11 cellular contexts compared by ENCODE assay signal in genomic region chr1:212637902-212638301, GRCh38. TPM values are rescaled to one million over a fixed set of nuclear protein-coding genes. Genes with fewer than 3 reads are reported as not detected.
DNase-seq lines count a peak whose midpoint lies in the region; ATAC-seq and TF ChIP-seq lines count a peak whose summit lies in the region.
"Had no signal": no experiment of that assay in that cellular context is flagged by ENCODE, and none has a peak within 500 bp of the region (broad histone marks: within the 10 kb centered on the region; RNA-seq: fewer than 3 reads in every experiment).

No MANE protein-coding gene starts in this region.

- H3K36me3 Mint-ChIP-seq in chondrocyte (ENCODE audit: low read depth): peaks cover 6% of the 10 kb centered on the region
- no peaks in the 10 kb centered on the region for H3K36me3 Mint-ChIP-seq in stimulated activated memory B cell treated with anti-CD40 and anti-IgM and Interleukin-4, amounts not matched to agents 10 μg/mL and 1 μg/mL and 100 μg/mL, for 72 hours

- WGBS in mesenchymal stem cell: 84% methylated on average over 5 of the region's 5 CpGs

- H3K79me1 ChIP-seq in mesenchymal stem cell (replicated peaks; ENCODE audit: low read length, poor library complexity, severe bottlenecking): no peaks in the 10 kb centered on the region

- H3K27ac Mint-ChIP-seq in chondrocyte (ENCODE audit: unreplicated experiment): peak overlapping the region; percentile 86
- no peak overlapping the region for H3K27ac Mint-ChIP-seq in stimulated activated memory B cell treated with anti-CD40 and anti-IgM and Interleukin-4, amounts not matched to agents 10 μg/mL and 1 μg/mL and 100 μg/mL, for 72 hours
- H3K27ac Mint-ChIP-seq: activated T-helper 1 cell treated with anti-CD3 and anti-CD28 coated beads, Interleukin-12 subunit alpha, Interleukin-12 subunit beta, Interleukin-2, Interleukin-4 antibody, amounts not matched to agents 30 ng/mL and 10 ng/mL and 1 ng/mL, durations not matched to agents 14 hours and 24 hours and 36 hours; WTC11 had no signal

- peak overlapping the region; percentile 42 for H4K8ac ChIP-seq in mesenchymal stem cell (ENCODE audit: low read length)

- H3K27me3 ChIP-seq in mesenchymal stem cell (ENCODE audit: control insufficient read depth in 1 of 2, insufficient read depth in 1 of 2, low read length in 2 of 2): peaks cover 0 to 9% of the 10 kb centered on the region in 2 experiments
- H3K27me3 ChIP-seq in upper lobe of right lung: no peaks in the 10 kb centered on the region

- H3K4me3 Mint-ChIP-seq in chondrocyte (ENCODE audit: unreplicated experiment): peak overlapping the region; percentile 60
- no peak overlapping the region for H3K4me3 Mint-ChIP-seq in stimulated activated memory B cell treated with anti-CD40 and anti-IgM and Interleukin-4, amounts not matched to agents 10 μg/mL and 1 μg/mL and 100 μg/mL, for 72 hours
- H3K4me3 Mint-ChIP-seq: activated T-helper 1 cell treated with anti-CD3 and anti-CD28 coated beads, Interleukin-12 subunit alpha, Interleukin-12 subunit beta, Interleukin-2, Interleukin-4 antibody, amounts not matched to agents 30 ng/mL and 10 ng/mL and 1 ng/mL, durations not matched to agents 14 hours and 24 hours and 36 hours; WTC11 had no signal

- H3K4me1 ChIP-seq in mesenchymal stem cell (ENCODE audit: control insufficient read depth, insufficient read depth, low read depth, low read length): peaks cover 10% of the 10 kb centered on the region
- peaks cover 47% of the 10 kb centered on the region for H3K4me1 ChIP-seq in upper lobe of right lung

- H3K9me3 ChIP-seq in mesenchymal stem cell (ENCODE audit: control insufficient read depth, low read length) (peaks cover 14% of the 10 kb centered on the region), upper lobe of right lung (no peaks in the 10 kb centered on the region)

- H4K91ac ChIP-seq in mesenchymal stem cell (ENCODE audit: low read length): no peak overlapping the region

- peak overlapping the region in 1 of 2 experiments; percentile 37 for H2BK12ac ChIP-seq in mesenchymal stem cell (ENCODE audit: low read length in 2 of 2)

- peaks cover 3% of the 10 kb centered on the region for H3K9me3 Mint-ChIP-seq in chondrocyte (ENCODE audit: low read depth)
- H3K9me3 Mint-ChIP-seq in stimulated activated memory B cell treated with anti-CD40 and anti-IgM and Interleukin-4, amounts not matched to agents 10 μg/mL and 1 μg/mL and 100 μg/mL, for 72 hours: peaks cover 6% of the 10 kb centered on the region

- H2AK5ac ChIP-seq in mesenchymal stem cell (ENCODE audit: low read length, severe bottlenecking): no peak overlapping the region

- H3K27me3 Mint-ChIP-seq in chondrocyte (ENCODE audit: low read depth): peaks cover 3% of the 10 kb centered on the region
- peaks cover 30% of the 10 kb centered on the region for H3K27me3 Mint-ChIP-seq in stimulated activated memory B cell treated with anti-CD40 and anti-IgM and Interleukin-4, amounts not matched to agents 10 μg/mL and 1 μg/mL and 100 μg/mL, for 72 hours

- H3K36me3 ChIP-seq in mesenchymal stem cell (ENCODE audit: control insufficient read depth in 1 of 2, insufficient read depth in 2 of 2, low read depth in 1 of 2, low read length in 2 of 2) (no peaks in the 10 kb centered on the region), upper lobe of right lung (no peaks in the 10 kb centered on the region)

- ATAC-seq in Right ventricle myocardium superior (ENCODE audit: poor library complexity) (peak; percentile 9), left cardiac atrium (no peak), upper lobe of right lung (no peak)
- ATAC-seq in stimulated activated memory B cell treated with anti-CD40 and anti-IgM and Interleukin-4, amounts not matched to agents 10 μg/mL and 1 μg/mL and 100 μg/mL, for 72 hours: no peak
- ATAC-seq: WTC11 had no signal

- no peak overlapping the region for H3K4me2 ChIP-seq in mesenchymal stem cell (ENCODE audit: low read length, poor library complexity, severe bottlenecking)

- H2BK5ac ChIP-seq in mesenchymal stem cell (ENCODE audit: low read depth, low read length, poor library complexity, severe bottlenecking): no peak overlapping the region

- no peak overlapping the region for H2AFZ ChIP-seq in mesenchymal stem cell (ENCODE audit: low read depth, low read length)

- TF ChIP-seq CTCF in chondrocyte (IDR thresholded peaks at IDR 0.05): no peak
- no peak for TF ChIP-seq CTCF in upper lobe of right lung (IDR thresholded peaks at IDR 0.05)

- H3K4me3 ChIP-seq in mesenchymal stem cell (ENCODE audit: insufficient read depth in 1 of 2, low read depth in 1 of 2, low read length in 2 of 2): peak overlapping the region in 1 of 2 experiments; percentile 67
- peak overlapping the region; percentile 25 for H3K4me3 ChIP-seq in upper lobe of right lung

- H3K14ac ChIP-seq in mesenchymal stem cell (ENCODE audit: low read length in 2 of 2): no peak overlapping the region

- H2BK15ac ChIP-seq in mesenchymal stem cell (ENCODE audit: low read depth, poor library complexity, severe bottlenecking): no peak overlapping the region

- H3K4me1 Mint-ChIP-seq in chondrocyte (ENCODE audit: low read depth): peaks cover 45% of the 10 kb centered on the region
- peaks cover 20% of the 10 kb centered on the region for H3K4me1 Mint-ChIP-seq in stimulated activated memory B cell treated with anti-CD40 and anti-IgM and Interleukin-4, amounts not matched to agents 10 μg/mL and 1 μg/mL and 100 μg/mL, for 72 hours

- no peak overlapping the region for H3K23ac ChIP-seq in mesenchymal stem cell (ENCODE audit: low read length in 2 of 2)

- intact Hi-C loops in Right ventricle myocardium superior (cut with DNase I): no loop called here
- intact Hi-C loops in left cardiac atrium (cut with DNase I): no loop called here
- intact Hi-C loops in upper lobe of right lung (cut with DNase I): no loop called here

- H2BK120ac ChIP-seq in mesenchymal stem cell (ENCODE audit: low read depth, low read length): no peak overlapping the region

- H3K9ac ChIP-seq in mesenchymal stem cell (ENCODE audit: low read length): peak overlapping the region; percentile 82

- H3K4ac ChIP-seq in mesenchymal stem cell (ENCODE audit: low read depth in 1 of 2, low read length in 2 of 2): no peak overlapping the region

- DNase-seq in Right ventricle myocardium superior (no peak), left cardiac atrium (no peak), chondrocyte (ENCODE audit: low spot score) (no peak), mesenchymal stem cell (peak; percentile 49), upper lobe of right lung (no peak), midbrain (lab: John Stamatoyannopoulos, UW) (no peak), Ammon's horn (ENCODE audit: low spot score) (no peak)
- DNase-seq: stimulated activated CD4-positive, alpha-beta T cell treated with anti-CD3 and anti-CD28 coated beads, Interleukin-12 subunit alpha, Interleukin-12 subunit beta, amount 100 ng/mL, for 4 hours had no signal

- peak overlapping the region; percentile 28 to 38 for H3K18ac ChIP-seq in mesenchymal stem cell (ENCODE audit: low read depth in 1 of 2, low read length in 2 of 2)

- H3K27ac ChIP-seq in mesenchymal stem cell (ENCODE audit: low read length, poor library complexity, severe bottlenecking): no peak overlapping the region
- peak overlapping the region; percentile 76 for H3K27ac ChIP-seq in upper lobe of right lung

RNA-seq across cellular contexts. Expression of gene ATF3, which starts 29.3 kb away (rescaled TPM):
- total RNA-seq in Right ventricle myocardium superior: 15.4 TPM
- total RNA-seq in left cardiac atrium: 10 to 100 TPM; 19.2 to 30.7 TPM
- 3.5 to 54.5 TPM (median 50.2 TPM) in 3 replicates for total RNA-seq in chondrocyte
- 11.5 TPM for polyA plus RNA-seq in mesenchymal stem cell (2013, experiment 1 of 2)
- polyA plus RNA-seq in mesenchymal stem cell (2013, experiment 2 of 2): 9.7 TPM
- 28.9 TPM for total RNA-seq in upper lobe of right lung
